Comparison of ENCODE assay signal across 19 cellular contexts in genomic region chr20:5234158-5234557, GRCh38.
"Had no signal": no experiment of that assay in that cellular context is flagged by ENCODE, and none has a peak within 500 bp of the region (broad histone marks: within the 10 kb centered on the region; RNA-seq: fewer than 3 reads in every experiment).

No MANE protein-coding gene starts in this region.

- H3K27ac ChIP-seq: epithelial cell of prostate, esophagus muscularis mucosa, gastroesophageal sphincter, pancreas, tibial artery, upper lobe of left lung, vagina had no signal

- H3K4me3 ChIP-seq: esophagus muscularis mucosa, gastroesophageal sphincter, pancreas, smooth muscle cell, tibial artery, upper lobe of left lung, vagina had no signal

- H3K36me3 ChIP-seq: esophagus muscularis mucosa, gastroesophageal sphincter, pancreas, upper lobe of left lung, vagina had no signal

- H3K9me3 ChIP-seq: gastroesophageal sphincter, pancreas, tibial artery, vagina had no signal

- H3K4me1 ChIP-seq: esophagus muscularis mucosa, gastroesophageal sphincter, pancreas, tibial artery, upper lobe of left lung, vagina had no signal

- ATAC-seq: effector memory CD8-positive, alpha-beta T cell; gastroesophageal sphincter; left cardiac atrium; left ventricle myocardium superior; right cardiac atrium; stimulated activated memory B cell treated with anti-CD40 and anti-IgM and Interleukin-4, amounts not matched to agents 10 μg/mL and 1 μg/mL and 100 μg/mL, for 72 hours had no signal

- H3K4me2 ChIP-seq: smooth muscle cell had no signal

- H3K27me3 ChIP-seq: esophagus muscularis mucosa, gastroesophageal sphincter, tibial artery, upper lobe of left lung, vagina had no signal

- DNase-seq: effector memory CD8-positive, alpha-beta T cell; foreskin fibroblast; glutamatergic neuron; left cardiac atrium; left ventricle myocardium superior; mesendoderm; naive B cell; occipital lobe; pancreas; right cardiac atrium; stimulated activated CD4-positive, alpha-beta T cell treated with anti-CD3 and anti-CD28 coated beads, Interleukin-2, amount 100 ng/mL, for 48 hours; tibial artery; upper lobe of left lung had no signal
